In genomic region chr3:30310251-30310954, GRCh38 we compare ENCODE assay signal across 2 cellular contexts.
TF ChIP-seq lines count a peak whose summit lies in the region.

No MANE protein-coding gene starts in this region.

TF ChIP-seq in liver, 16 proteins besides CTCF, POLR2A, EP300 and RAD21:
- TF ChIP-seq REST (IDR thresholded peaks at IDR 0.05) (no peak), MAX (IDR thresholded peaks at IDR 0.05) (peak; percentile 41), YY1 (IDR thresholded peaks at IDR 0.05) (peak; percentile 29), FOXA2 (IDR thresholded peaks at IDR 0.05) (no peak), TAF1 (conservative IDR thresholded peaks at IDR 0.05) (no peak), FOXA1 (IDR thresholded peaks at IDR 0.05) (no peak), HNF4A (conservative IDR thresholded peaks at IDR 0.05) (peak in 1 of 2 donors; percentile 32), ZBTB33 (IDR thresholded peaks at IDR 0.05) (peak; percentile 19), RXRA (IDR thresholded peaks at IDR 0.05) (peak in 1 of 2 donors; percentile 9)

TF ChIP-seq in HepG2, 621 proteins besides CTCF, POLR2A, EP300 and RAD21 (continued from another document):
- TF ChIP-seq ZNF687 (CRISPR knock-in tag; IDR thresholded peaks at IDR 0.05) = no peak
- no peak for TF ChIP-seq ZMAT3 (CRISPR knock-in tag; conservative IDR thresholded peaks at IDR 0.05)
